23 cellular contexts compared by ENCODE assay signal in genomic region chr18:26464128-26465011, GRCh38.
A peak's percentile ranks its signal among the peaks of the same experiment; 100 is the strongest.
DNase-seq lines count a peak whose midpoint lies in the region; ATAC-seq and TF ChIP-seq lines count a peak whose summit lies in the region.
"Had no signal": no experiment of that assay in that cellular context is flagged by ENCODE, and none has a peak within 500 bp of the region (broad histone marks: within the 10 kb centered on the region; RNA-seq: fewer than 3 reads in every experiment).

No MANE protein-coding gene starts in this region.

- POLR2A ChIA-PET in MCF 10A (lab: Yijun Ruan, JAX) (interaction anchor here (0.6 to 1.8 kb wide), 2 partner anchors 7 to 146 kb away, joined by 3 to 6 read pairs; no protein-coding TSS in a partner anchor), WTC11 (lab: Charles Lee) (no interaction called here)

- H3K27ac Mint-ChIP-seq in MCF 10A (ENCODE audit: low read depth, unreplicated experiment) (peak overlapping the region; percentile 79), WTC11 (no peak overlapping the region), neural progenitor cell (no peak overlapping the region)
- H3K27ac Mint-ChIP-seq: CD4-positive, CD25-positive, alpha-beta regulatory T cell; IgD-negative memory B cell had no signal

- BruUV-seq in MCF 10A (replicated peaks; lab: Mats Ljungman, UMichigan) (no TSS peak), mammary epithelial cell (replicated peaks; lab: Mats Ljungman, UMichigan) (no TSS peak)

- DNase-seq in MCF 10A (ENCODE audit: unreplicated experiment), result no peak
- no peak for DNase-seq in mammary epithelial cell
- no peak for DNase-seq in WTC11 (ENCODE audit: low spot score)
- peak; percentile 22 for DNase-seq in neural progenitor cell (ENCODE audit: low spot score)
- no peak for DNase-seq in NK-92 treated with Interleukin-12 subunit alpha and Interleukin-12 subunit beta, amount 100 ng/mL, for 24 hours (lab: John Stamatoyannopoulos, UW)
- DNase-seq in D341Med (ENCODE audit: low spot score), result no peak
- no peak for DNase-seq in osteoblast (ENCODE audit: insufficient read length, low spot score, missing footprints)
- DNase-seq: CD4-positive, CD25-positive, alpha-beta regulatory T cell; NCI-H1092; NCI-H1417 treated with DMSO at 0.1 percent for 48 hours; NCI-H1694 treated with DMSO at 0.1 percent for 48 hours; NCI-H2081 treated with DMSO at 0.1 percent for 48 hours; NCI-H2171; NCI-H226; NCI-H510A; NCI-H774; OCI-M1; Peyer's patch; SIG-M5 had no signal

- H3K9me3 ChIP-seq in mammary epithelial cell (replicated peaks; ENCODE audit: insufficient read depth, low read length), result no peaks in the 10 kb centered on the region
- no peaks in the 10 kb centered on the region for H3K9me3 ChIP-seq in neural progenitor cell (ENCODE audit: low read depth)
- H3K9me3 ChIP-seq in osteoblast (ENCODE audit: low read depth, low read length), result no peaks in the 10 kb centered on the region
- H3K9me3 ChIP-seq: BLaER1, Peyer's patch had no signal

- H3K27me3 ChIP-seq in mammary epithelial cell (ENCODE audit: insufficient read depth, low read length) (no peaks in the 10 kb centered on the region), neural progenitor cell (no peaks in the 10 kb centered on the region), osteoblast (ENCODE audit: insufficient read depth, low read length) (no peaks in the 10 kb centered on the region)
- H3K27me3 ChIP-seq: BLaER1, Peyer's patch had no signal

- TF ChIP-seq CTCF in MCF 10A (IDR thresholded peaks at IDR 0.05; ENCODE audit: unreplicated experiment) (no peak), mammary epithelial cell (conservative IDR thresholded peaks at IDR 0.05 in 1 of 2, IDR thresholded peaks at IDR 0.05 in 1 of 2; ENCODE audit: extremely low read depth in 1 of 2, insufficient read depth in 1 of 2, low read depth in 1 of 2, low read length in 2 of 2) (no peak), WTC11 (IDR thresholded peaks at IDR 0.05) (no peak), neural progenitor cell (IDR thresholded peaks at IDR 0.05) (no peak), osteoblast (IDR thresholded peaks at IDR 0.05; ENCODE audit: extremely low read depth, low read depth, low read length) (no peak)

- intact Hi-C loops in MCF 10A (cut with micrococcal nuclease) (no loop called here), mammary epithelial cell (cut with micrococcal nuclease) (loop anchor here (5.0 kb wide), 1 partner anchor 47 kb away; no protein-coding TSS in a partner anchor)

- no peak overlapping the region for H3K4me3 Mint-ChIP-seq in MCF 10A (ENCODE audit: unreplicated experiment)
- no peak overlapping the region for H3K4me3 Mint-ChIP-seq in WTC11
- H3K4me3 Mint-ChIP-seq in neural progenitor cell, result no peak overlapping the region
- H3K4me3 Mint-ChIP-seq: CD4-positive, CD25-positive, alpha-beta regulatory T cell; IgD-negative memory B cell had no signal

- CTCF ChIA-PET in MCF 10A (lab: Yijun Ruan, JAX) (interaction anchor here (0.7 to 2.0 kb wide), 3 partner anchors 37 to 108 kb away, joined by 3 to 10 read pairs (median 4); no protein-coding TSS in a partner anchor), mammary epithelial cell (lab: Charles Lee; ENCODE audit: low non-redundant PET) (no interaction called here), WTC11 (lab: Charles Lee) (interaction anchor here (1.0 to 1.2 kb wide), 2 partner anchors 81 to 85 kb away, joined by 3 to 6 read pairs; no protein-coding TSS in a partner anchor)

- peaks cover 17% of the 10 kb centered on the region for H3F3A ChIP-seq in neural progenitor cell (ENCODE audit: low read depth)

- H3K36me3 ChIP-seq in mammary epithelial cell (ENCODE audit: insufficient read depth, low read length) (peaks cover 3% of the 10 kb centered on the region), neural progenitor cell (no peaks in the 10 kb centered on the region), osteoblast (ENCODE audit: insufficient read depth, low read length) (no peaks in the 10 kb centered on the region)
- H3K36me3 ChIP-seq: Peyer's patch had no signal

- WGBS in mammary epithelial cell (ENCODE audit: low coverage, missing lambda C conversion rate), result over 99% methylated on average over 10 of the region's 11 CpGs

- peaks cover 22% of the 10 kb centered on the region for H3K4me1 ChIP-seq in mammary epithelial cell (ENCODE audit: insufficient read depth, low read length)
- peaks cover 23% of the 10 kb centered on the region for H3K4me1 ChIP-seq in neural progenitor cell
- peaks cover 1% of the 10 kb centered on the region for H3K4me1 ChIP-seq in osteoblast (ENCODE audit: insufficient read depth, low read length)
- H3K4me1 ChIP-seq: Peyer's patch had no signal

- no peaks in the 10 kb centered on the region for H4K20me1 ChIP-seq in mammary epithelial cell (ENCODE audit: insufficient read depth, low read length)
- H4K20me1 ChIP-seq in neural progenitor cell (ENCODE audit: low read depth), result no peaks in the 10 kb centered on the region
- H4K20me1 ChIP-seq in osteoblast (ENCODE audit: insufficient read depth, low read length), result no peaks in the 10 kb centered on the region
- H4K20me1 ChIP-seq: BLaER1 had no signal

- H3K9me3 Mint-ChIP-seq in MCF 10A (ENCODE audit: unreplicated experiment) (no peaks in the 10 kb centered on the region), WTC11 (no peaks in the 10 kb centered on the region), neural progenitor cell (peaks cover 2% of the 10 kb centered on the region)
- H3K9me3 Mint-ChIP-seq: CD4-positive, CD25-positive, alpha-beta regulatory T cell; IgD-negative memory B cell had no signal

- H3K79me2 ChIP-seq in mammary epithelial cell (ENCODE audit: insufficient read depth, low read length), result no peaks in the 10 kb centered on the region
- no peaks in the 10 kb centered on the region for H3K79me2 ChIP-seq in neural progenitor cell (ENCODE audit: low read depth)
- no peaks in the 10 kb centered on the region for H3K79me2 ChIP-seq in osteoblast (ENCODE audit: insufficient read depth, low read length)

- H3K4me2 ChIP-seq in mammary epithelial cell (ENCODE audit: insufficient read depth, low read depth, low read length), result no peak overlapping the region
- H3K4me2 ChIP-seq in neural progenitor cell, result peak overlapping the region; percentile 10
- no peak overlapping the region for H3K4me2 ChIP-seq in osteoblast (ENCODE audit: insufficient read depth, low read length)
- H3K4me2 ChIP-seq: BLaER1 had no signal

- ATAC-seq in WTC11, result no peak

- H3K4me3 ChIP-seq in mammary epithelial cell (replicated peaks in 1 of 3; ENCODE audit: insufficient read depth in 1 of 3, low read depth in 2 of 3, low read length in 3 of 3) (no peak overlapping the region), neural progenitor cell (no peak overlapping the region), osteoblast (ENCODE audit: insufficient read depth, low read length) (no peak overlapping the region)
- H3K4me3 ChIP-seq: BLaER1, Peyer's patch, SK-N-MC had no signal

- H3K36me3 Mint-ChIP-seq in MCF 10A (ENCODE audit: insufficient read depth, unreplicated experiment) (peaks cover 48% of the 10 kb centered on the region), WTC11 (peaks cover 13% of the 10 kb centered on the region; the same call in 1 of the 2 replicates), neural progenitor cell (peaks cover 36% of the 10 kb centered on the region)
- H3K36me3 Mint-ChIP-seq: CD4-positive, CD25-positive, alpha-beta regulatory T cell had no signal

- H2AFZ ChIP-seq in mammary epithelial cell (ENCODE audit: low read depth, low read length), result no peak overlapping the region
- no peak overlapping the region for H2AFZ ChIP-seq in neural progenitor cell (replicated peaks)
- H2AFZ ChIP-seq in osteoblast (ENCODE audit: low read length), result no peak overlapping the region

- in situ Hi-C loops in mammary epithelial cell (cut with MboI; ENCODE audit: low sequenced_read_pairs in 2 of 2), result no loop called here

- dilution Hi-C loops in mammary epithelial cell (cut with HindIII; ENCODE audit: low sequenced_read_pairs), result no loop called here

- no peak overlapping the region for H3K9ac ChIP-seq in mammary epithelial cell (ENCODE audit: insufficient read depth, low read length)
- no peak overlapping the region for H3K9ac ChIP-seq in neural progenitor cell
- H3K9ac ChIP-seq: BLaER1 had no signal

- peaks cover 29% of the 10 kb centered on the region for H3K4me1 Mint-ChIP-seq in MCF 10A (ENCODE audit: insufficient read depth, unreplicated experiment)
- peaks cover 12% of the 10 kb centered on the region for H3K4me1 Mint-ChIP-seq in WTC11
- peaks cover 7% of the 10 kb centered on the region for H3K4me1 Mint-ChIP-seq in neural progenitor cell

- H3K27me3 Mint-ChIP-seq in MCF 10A (ENCODE audit: insufficient read depth, unreplicated experiment) (no peaks in the 10 kb centered on the region), WTC11 (ENCODE audit: low read depth) (no peaks in the 10 kb centered on the region), neural progenitor cell (ENCODE audit: insufficient read depth, low read depth) (peaks cover 2% of the 10 kb centered on the region)
- H3K27me3 Mint-ChIP-seq: IgD-negative memory B cell had no signal

- no peak overlapping the region for H3K27ac ChIP-seq in mammary epithelial cell (ENCODE audit: insufficient read depth, low read depth, low read length)
- no peak overlapping the region for H3K27ac ChIP-seq in neural progenitor cell
- H3K27ac ChIP-seq in osteoblast (ENCODE audit: low read depth, low read length), result no peak overlapping the region
- H3K27ac ChIP-seq: BLaER1, HL-60, Peyer's patch, SK-N-MC had no signal

TF ChIP-seq in WTC11, 78 proteins besides CTCF, POLR2A, EP300 and RAD21:
- TF ChIP-seq NFE2L1 (CRISPR knock-in tag; IDR thresholded peaks at IDR 0.05) (no peak), ESRRA (CRISPR knock-in tag; IDR thresholded peaks at IDR 0.05; ENCODE audit: borderline replicate concordance) (no peak), FOXJ3 (CRISPR knock-in tag; IDR thresholded peaks at IDR 0.05; ENCODE audit: borderline replicate concordance) (no peak), NR3C1 (CRISPR knock-in tag; conservative IDR thresholded peaks at IDR 0.05; ENCODE audit: low read depth) (no peak), SMAD3 (CRISPR knock-in tag; IDR thresholded peaks at IDR 0.05; ENCODE audit: borderline replicate concordance) (no peak), NR2C2 (CRISPR knock-in tag; IDR thresholded peaks at IDR 0.05) (no peak), ZNF121 (CRISPR knock-in tag; IDR thresholded peaks at IDR 0.05) (peak; percentile 69; the same call in 1 of the 2 replicates)
